Comparison of ENCODE assay signal across 1 cellular context in the genomic region with DNA sequence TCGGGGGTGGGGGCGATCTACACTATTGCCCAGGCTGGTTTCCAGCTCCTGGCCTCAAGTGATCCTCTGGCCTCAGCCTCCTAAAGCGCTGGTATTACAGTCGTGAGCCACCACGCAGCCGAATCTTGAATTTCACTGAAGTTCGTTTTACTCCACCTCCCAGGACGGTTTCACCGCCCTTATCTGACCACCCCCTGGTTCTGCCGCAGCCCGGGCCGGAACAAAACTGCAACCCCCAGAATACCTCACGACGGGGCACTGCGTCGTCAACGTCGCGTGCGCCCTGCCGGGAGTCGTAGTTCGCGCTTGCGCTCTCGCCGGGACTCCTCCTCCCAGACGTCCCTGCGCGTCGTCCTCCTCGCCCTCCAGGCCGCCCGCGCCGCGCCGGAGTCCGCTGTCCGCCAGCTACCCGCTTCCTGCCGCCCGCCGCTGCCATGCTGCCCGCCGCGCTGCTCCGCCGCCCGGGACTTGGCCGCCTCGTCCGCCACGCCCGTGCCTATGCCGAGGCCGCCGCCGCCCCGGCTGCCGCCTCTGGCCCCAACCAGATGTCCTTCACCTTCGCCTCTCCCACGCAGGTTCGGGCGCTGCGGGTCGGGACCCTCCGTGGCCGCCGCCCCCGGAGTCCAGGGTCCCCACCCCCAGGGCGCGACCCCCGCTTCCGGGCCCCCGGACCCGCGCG.
TF ChIP-seq lines count a peak whose summit lies in the region.

A gene (plus strand): TSS at position 335 of the 679 bp plus-strand sequence. CDS start 100 bp downstream, at position 435.

TF ChIP-seq in HepG2, 621 proteins besides CTCF, POLR2A, EP300 and RAD21 (continued from another document and continues in another):
- TF ChIP-seq, protein P1, sequence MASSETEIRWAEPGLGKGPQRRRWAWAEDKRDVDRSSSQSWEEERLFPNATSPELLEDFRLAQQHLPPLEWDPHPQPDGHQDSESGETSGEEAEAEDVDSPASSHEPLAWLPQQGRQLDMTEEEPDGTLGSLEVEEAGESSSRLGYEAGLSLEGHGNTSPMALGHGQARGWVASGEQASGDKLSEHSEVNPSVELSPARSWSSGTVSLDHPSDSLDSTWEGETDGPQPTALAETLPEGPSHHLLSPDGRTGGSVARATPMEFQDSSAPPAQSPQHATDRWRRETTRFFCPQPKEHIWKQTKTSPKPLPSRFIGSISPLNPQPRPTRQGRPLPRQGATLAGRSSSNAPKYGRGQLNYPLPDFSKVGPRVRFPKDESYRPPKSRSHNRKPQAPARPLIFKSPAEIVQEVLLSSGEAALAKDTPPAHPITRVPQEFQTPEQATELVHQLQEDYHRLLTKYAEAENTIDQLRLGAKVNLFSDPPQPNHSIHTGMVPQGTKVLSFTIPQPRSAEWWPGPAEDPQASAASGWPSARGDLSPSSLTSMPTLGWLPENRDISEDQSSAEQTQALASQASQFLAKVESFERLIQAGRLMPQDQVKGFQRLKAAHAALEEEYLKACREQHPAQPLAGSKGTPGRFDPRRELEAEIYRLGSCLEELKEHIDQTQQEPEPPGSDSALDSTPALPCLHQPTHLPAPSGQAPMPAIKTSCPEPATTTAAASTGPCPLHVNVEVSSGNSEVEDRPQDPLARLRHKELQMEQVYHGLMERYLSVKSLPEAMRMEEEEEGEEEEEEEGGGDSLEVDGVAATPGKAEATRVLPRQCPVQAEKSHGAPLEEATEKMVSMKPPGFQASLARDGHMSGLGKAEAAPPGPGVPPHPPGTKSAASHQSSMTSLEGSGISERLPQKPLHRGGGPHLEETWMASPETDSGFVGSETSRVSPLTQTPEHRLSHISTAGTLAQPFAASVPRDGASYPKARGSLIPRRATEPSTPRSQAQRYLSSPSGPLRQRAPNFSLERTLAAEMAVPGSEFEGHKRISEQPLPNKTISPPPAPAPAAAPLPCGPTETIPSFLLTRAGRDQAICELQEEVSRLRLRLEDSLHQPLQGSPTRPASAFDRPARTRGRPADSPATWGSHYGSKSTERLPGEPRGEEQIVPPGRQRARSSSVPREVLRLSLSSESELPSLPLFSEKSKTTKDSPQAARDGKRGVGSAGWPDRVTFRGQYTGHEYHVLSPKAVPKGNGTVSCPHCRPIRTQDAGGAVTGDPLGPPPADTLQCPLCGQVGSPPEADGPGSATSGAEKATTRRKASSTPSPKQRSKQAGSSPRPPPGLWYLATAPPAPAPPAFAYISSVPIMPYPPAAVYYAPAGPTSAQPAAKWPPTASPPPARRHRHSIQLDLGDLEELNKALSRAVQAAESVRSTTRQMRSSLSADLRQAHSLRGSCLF (CRISPR knock-in tag; IDR thresholded peaks at IDR 0.05; ENCODE audit: borderline replicate concordance): no peak
- TF ChIP-seq ZNF329 (CRISPR knock-in tag; IDR thresholded peaks at IDR 0.05; ENCODE audit: low read depth) (0 out of 2 replicates have a peak, but pooled peaks have one; percentile 82), GATAD1 (CRISPR knock-in tag; IDR thresholded peaks at IDR 0.05) (peak; percentile 91), TOE1 (CRISPR knock-in tag; IDR thresholded peaks at IDR 0.05) (no peak), ZNF451 (CRISPR knock-in tag; IDR thresholded peaks at IDR 0.05) (peak; percentile 77; the same call in 1 of the 2 replicates), HES4 (CRISPR knock-in tag; IDR thresholded peaks at IDR 0.05; ENCODE audit: borderline replicate concordance) (peak; percentile 45; the same call in 1 of the 2 replicates), ZNF20 (CRISPR knock-in tag; IDR thresholded peaks at IDR 0.05) (no peak), ZNF780A (CRISPR knock-in tag; IDR thresholded peaks at IDR 0.05) (no peak), ZNF790 (CRISPR knock-in tag; IDR thresholded peaks at IDR 0.05; ENCODE audit: borderline replicate concordance) (0 out of 2 replicates have a peak, but pooled peaks have one; percentile 50), ZNF136 (CRISPR knock-in tag; IDR thresholded peaks at IDR 0.05; ENCODE audit: low read depth) (no peak), ZSCAN30 (CRISPR knock-in tag; IDR thresholded peaks at IDR 0.05) (no peak), RXRA (CRISPR knock-in tag; IDR thresholded peaks at IDR 0.05) (no peak; the same call in 1 of the 2 replicates), RARA (CRISPR knock-in tag; IDR thresholded peaks at IDR 0.05) (peak; percentile 7; the same call in 1 of the 2 replicates), PHF20 (CRISPR knock-in tag; IDR thresholded peaks at IDR 0.05) (0 out of 2 replicates have a peak, but pooled peaks have one; percentile 43), ZNF7 (CRISPR knock-in tag; IDR thresholded peaks at IDR 0.05) (no peak), ZNF598 (CRISPR knock-in tag; IDR thresholded peaks at IDR 0.05; ENCODE audit: borderline replicate concordance) (no peak), ZNF558 (CRISPR knock-in tag; IDR thresholded peaks at IDR 0.05; ENCODE audit: borderline replicate concordance) (no peak), RFX3 (CRISPR knock-in tag; IDR thresholded peaks at IDR 0.05) (no peak), SMARCE1 (IDR thresholded peaks at IDR 0.05; ENCODE audit: borderline replicate concordance) (no peak), FOXM1 (CRISPR knock-in tag; IDR thresholded peaks at IDR 0.05) (peak; percentile 24; the same call in 1 of the 2 replicates)
- TF ChIP-seq, protein P2, sequence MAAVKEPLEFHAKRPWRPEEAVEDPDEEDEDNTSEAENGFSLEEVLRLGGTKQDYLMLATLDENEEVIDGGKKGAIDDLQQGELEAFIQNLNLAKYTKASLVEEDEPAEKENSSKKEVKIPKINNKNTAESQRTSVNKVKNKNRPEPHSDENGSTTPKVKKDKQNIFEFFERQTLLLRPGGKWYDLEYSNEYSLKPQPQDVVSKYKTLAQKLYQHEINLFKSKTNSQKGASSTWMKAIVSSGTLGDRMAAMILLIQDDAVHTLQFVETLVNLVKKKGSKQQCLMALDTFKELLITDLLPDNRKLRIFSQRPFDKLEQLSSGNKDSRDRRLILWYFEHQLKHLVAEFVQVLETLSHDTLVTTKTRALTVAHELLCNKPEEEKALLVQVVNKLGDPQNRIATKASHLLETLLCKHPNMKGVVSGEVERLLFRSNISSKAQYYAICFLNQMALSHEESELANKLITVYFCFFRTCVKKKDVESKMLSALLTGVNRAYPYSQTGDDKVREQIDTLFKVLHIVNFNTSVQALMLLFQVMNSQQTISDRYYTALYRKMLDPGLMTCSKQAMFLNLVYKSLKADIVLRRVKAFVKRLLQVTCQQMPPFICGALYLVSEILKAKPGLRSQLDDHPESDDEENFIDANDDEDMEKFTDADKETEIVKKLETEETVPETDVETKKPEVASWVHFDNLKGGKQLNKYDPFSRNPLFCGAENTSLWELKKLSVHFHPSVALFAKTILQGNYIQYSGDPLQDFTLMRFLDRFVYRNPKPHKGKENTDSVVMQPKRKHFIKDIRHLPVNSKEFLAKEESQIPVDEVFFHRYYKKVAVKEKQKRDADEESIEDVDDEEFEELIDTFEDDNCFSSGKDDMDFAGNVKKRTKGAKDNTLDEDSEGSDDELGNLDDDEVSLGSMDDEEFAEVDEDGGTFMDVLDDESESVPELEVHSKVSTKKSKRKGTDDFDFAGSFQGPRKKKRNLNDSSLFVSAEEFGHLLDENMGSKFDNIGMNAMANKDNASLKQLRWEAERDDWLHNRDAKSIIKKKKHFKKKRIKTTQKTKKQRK (IDR thresholded peaks at IDR 0.05; ENCODE audit: low read length): no peak
- TF ChIP-seq, protein P3, sequence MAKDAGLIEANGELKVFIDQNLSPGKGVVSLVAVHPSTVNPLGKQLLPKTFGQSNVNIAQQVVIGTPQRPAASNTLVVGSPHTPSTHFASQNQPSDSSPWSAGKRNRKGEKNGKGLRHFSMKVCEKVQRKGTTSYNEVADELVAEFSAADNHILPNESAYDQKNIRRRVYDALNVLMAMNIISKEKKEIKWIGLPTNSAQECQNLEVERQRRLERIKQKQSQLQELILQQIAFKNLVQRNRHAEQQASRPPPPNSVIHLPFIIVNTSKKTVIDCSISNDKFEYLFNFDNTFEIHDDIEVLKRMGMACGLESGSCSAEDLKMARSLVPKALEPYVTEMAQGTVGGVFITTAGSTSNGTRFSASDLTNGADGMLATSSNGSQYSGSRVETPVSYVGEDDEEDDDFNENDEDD (CRISPR knock-in tag; IDR thresholded peaks at IDR 0.05; ENCODE audit: borderline replicate concordance): peak; percentile 61; the same call in 1 of the 2 replicates
- TF ChIP-seq, protein P4, sequence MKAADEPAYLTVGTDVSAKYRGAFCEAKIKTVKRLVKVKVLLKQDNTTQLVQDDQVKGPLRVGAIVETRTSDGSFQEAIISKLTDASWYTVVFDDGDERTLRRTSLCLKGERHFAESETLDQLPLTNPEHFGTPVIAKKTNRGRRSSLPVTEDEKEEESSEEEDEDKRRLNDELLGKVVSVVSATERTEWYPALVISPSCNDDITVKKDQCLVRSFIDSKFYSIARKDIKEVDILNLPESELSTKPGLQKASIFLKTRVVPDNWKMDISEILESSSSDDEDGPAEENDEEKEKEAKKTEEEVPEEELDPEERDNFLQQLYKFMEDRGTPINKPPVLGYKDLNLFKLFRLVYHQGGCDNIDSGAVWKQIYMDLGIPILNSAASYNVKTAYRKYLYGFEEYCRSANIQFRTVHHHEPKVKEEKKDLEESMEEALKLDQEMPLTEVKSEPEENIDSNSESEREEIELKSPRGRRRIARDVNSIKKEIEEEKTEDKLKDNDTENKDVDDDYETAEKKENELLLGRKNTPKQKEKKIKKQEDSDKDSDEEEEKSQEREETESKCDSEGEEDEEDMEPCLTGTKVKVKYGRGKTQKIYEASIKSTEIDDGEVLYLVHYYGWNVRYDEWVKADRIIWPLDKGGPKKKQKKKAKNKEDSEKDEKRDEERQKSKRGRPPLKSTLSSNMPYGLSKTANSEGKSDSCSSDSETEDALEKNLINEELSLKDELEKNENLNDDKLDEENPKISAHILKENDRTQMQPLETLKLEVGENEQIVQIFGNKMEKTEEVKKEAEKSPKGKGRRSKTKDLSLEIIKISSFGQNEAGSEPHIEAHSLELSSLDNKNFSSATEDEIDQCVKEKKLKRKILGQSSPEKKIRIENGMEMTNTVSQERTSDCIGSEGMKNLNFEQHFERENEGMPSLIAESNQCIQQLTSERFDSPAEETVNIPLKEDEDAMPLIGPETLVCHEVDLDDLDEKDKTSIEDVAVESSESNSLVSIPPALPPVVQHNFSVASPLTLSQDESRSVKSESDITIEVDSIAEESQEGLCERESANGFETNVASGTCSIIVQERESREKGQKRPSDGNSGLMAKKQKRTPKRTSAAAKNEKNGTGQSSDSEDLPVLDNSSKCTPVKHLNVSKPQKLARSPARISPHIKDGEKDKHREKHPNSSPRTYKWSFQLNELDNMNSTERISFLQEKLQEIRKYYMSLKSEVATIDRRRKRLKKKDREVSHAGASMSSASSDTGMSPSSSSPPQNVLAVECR (CRISPR knock-in tag; IDR thresholded peaks at IDR 0.05; ENCODE audit: borderline replicate concordance): peak; percentile 92
- TF ChIP-seq, protein P5, sequence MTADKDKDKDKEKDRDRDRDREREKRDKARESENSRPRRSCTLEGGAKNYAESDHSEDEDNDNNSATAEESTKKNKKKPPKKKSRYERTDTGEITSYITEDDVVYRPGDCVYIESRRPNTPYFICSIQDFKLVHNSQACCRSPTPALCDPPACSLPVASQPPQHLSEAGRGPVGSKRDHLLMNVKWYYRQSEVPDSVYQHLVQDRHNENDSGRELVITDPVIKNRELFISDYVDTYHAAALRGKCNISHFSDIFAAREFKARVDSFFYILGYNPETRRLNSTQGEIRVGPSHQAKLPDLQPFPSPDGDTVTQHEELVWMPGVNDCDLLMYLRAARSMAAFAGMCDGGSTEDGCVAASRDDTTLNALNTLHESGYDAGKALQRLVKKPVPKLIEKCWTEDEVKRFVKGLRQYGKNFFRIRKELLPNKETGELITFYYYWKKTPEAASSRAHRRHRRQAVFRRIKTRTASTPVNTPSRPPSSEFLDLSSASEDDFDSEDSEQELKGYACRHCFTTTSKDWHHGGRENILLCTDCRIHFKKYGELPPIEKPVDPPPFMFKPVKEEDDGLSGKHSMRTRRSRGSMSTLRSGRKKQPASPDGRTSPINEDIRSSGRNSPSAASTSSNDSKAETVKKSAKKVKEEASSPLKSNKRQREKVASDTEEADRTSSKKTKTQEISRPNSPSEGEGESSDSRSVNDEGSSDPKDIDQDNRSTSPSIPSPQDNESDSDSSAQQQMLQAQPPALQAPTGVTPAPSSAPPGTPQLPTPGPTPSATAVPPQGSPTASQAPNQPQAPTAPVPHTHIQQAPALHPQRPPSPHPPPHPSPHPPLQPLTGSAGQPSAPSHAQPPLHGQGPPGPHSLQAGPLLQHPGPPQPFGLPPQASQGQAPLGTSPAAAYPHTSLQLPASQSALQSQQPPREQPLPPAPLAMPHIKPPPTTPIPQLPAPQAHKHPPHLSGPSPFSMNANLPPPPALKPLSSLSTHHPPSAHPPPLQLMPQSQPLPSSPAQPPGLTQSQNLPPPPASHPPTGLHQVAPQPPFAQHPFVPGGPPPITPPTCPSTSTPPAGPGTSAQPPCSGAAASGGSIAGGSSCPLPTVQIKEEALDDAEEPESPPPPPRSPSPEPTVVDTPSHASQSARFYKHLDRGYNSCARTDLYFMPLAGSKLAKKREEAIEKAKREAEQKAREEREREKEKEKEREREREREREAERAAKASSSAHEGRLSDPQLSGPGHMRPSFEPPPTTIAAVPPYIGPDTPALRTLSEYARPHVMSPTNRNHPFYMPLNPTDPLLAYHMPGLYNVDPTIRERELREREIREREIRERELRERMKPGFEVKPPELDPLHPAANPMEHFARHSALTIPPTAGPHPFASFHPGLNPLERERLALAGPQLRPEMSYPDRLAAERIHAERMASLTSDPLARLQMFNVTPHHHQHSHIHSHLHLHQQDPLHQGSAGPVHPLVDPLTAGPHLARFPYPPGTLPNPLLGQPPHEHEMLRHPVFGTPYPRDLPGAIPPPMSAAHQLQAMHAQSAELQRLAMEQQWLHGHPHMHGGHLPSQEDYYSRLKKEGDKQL (CRISPR knock-in tag; IDR thresholded peaks at IDR 0.05; ENCODE audit: low read depth): no peak
- TF ChIP-seq, protein P6, sequence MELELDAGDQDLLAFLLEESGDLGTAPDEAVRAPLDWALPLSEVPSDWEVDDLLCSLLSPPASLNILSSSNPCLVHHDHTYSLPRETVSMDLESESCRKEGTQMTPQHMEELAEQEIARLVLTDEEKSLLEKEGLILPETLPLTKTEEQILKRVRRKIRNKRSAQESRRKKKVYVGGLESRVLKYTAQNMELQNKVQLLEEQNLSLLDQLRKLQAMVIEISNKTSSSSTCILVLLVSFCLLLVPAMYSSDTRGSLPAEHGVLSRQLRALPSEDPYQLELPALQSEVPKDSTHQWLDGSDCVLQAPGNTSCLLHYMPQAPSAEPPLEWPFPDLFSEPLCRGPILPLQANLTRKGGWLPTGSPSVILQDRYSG (CRISPR knock-in tag; IDR thresholded peaks at IDR 0.05): peak; percentile 14; the same call in 1 of the 2 replicates
- TF ChIP-seq, protein P7, sequence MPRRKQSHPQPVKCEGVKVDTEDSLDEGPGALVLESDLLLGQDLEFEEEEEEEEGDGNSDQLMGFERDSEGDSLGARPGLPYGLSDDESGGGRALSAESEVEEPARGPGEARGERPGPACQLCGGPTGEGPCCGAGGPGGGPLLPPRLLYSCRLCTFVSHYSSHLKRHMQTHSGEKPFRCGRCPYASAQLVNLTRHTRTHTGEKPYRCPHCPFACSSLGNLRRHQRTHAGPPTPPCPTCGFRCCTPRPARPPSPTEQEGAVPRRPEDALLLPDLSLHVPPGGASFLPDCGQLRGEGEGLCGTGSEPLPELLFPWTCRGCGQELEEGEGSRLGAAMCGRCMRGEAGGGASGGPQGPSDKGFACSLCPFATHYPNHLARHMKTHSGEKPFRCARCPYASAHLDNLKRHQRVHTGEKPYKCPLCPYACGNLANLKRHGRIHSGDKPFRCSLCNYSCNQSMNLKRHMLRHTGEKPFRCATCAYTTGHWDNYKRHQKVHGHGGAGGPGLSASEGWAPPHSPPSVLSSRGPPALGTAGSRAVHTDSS (CRISPR knock-in tag; conservative IDR thresholded peaks at IDR 0.05): no peak
- TF ChIP-seq, protein P8, sequence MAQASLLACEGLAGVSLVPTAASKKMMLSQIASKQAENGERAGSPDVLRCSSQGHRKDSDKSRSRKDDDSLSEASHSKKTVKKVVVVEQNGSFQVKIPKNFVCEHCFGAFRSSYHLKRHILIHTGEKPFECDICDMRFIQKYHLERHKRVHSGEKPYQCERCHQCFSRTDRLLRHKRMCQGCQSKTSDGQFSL (CRISPR knock-in tag; IDR thresholded peaks at IDR 0.05): 0 out of 2 replicates have a peak, but pooled peaks have one; percentile 21
